In the genomic region with DNA sequence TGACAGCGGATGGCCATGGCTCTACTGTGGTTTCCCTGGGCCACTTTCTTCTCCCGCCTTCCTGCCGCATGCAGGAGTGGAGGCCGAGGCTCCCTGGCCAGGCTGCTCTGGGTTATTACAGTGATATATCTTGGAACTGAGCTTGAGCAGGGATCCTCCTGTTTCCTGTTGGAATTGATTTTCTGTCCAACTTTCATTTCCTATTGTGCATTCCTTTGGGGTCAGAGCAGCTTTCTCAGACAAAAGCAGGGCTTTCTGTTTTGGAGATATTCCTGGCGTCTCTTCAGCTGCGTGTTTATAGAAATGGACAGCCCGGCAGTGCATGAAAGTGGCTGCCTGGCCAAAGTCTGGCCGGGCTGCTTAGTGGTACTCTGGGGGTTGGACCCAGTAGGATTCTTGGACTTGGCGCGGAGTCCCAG, we compare ENCODE assay signal across 18 cellular contexts.
DNase-seq lines count a peak whose midpoint lies in the region; ATAC-seq, FAIRE-seq and TF ChIP-seq lines count a peak whose summit lies in the region.
"Had no signal": no experiment of that assay in that cellular context is flagged by ENCODE, and none has a peak within 500 bp of the region (broad histone marks: within the 10 kb centered on the region; RNA-seq: fewer than 3 reads in every experiment).

No MANE protein-coding gene starts in this region.

- DNase-seq in AG09319 (ENCODE audit: extremely low read depth, low read depth) (peak; percentile 43), astrocyte (ENCODE audit: low read depth) (peak; percentile 51), fibroblast of villous mesenchyme (ENCODE audit: low read depth) (peak; percentile 38), mesothelial cell of epicardium (ENCODE audit: low spot score in 2 of 2, unreplicated experiment in 2 of 2) (no peak), GM10266 (ENCODE audit: extremely low spot score) (no peak), RWPE1 (ENCODE audit: low spot score) (no peak)
- DNase-seq: activated CD4-positive, alpha-beta T cell treated with anti-CD3 and anti-CD28 coated beads for 48 hours; anterior cingulate cortex; hypothalamus; NCI-H1417 treated with DMSO at 0.1 percent for 48 hours; NCI-H446; stimulated activated CD4-positive, alpha-beta T cell treated with anti-CD3 and anti-CD28 coated beads, Interleukin-15, amount 100 ng/mL, for 24 hours; T-helper 1 cell had no signal

- H3K27ac Mint-ChIP-seq in astrocyte (ENCODE audit: unreplicated experiment) (peak overlapping the region; percentile 77), mesothelial cell of epicardium (peak overlapping the region; percentile 76)
- H3K27ac Mint-ChIP-seq: activated T-helper 1 cell treated with anti-CD3 and anti-CD28 coated beads, Interleukin-12 subunit alpha, Interleukin-12 subunit beta, Interleukin-2, Interleukin-4 antibody, amounts not matched to agents 30 ng/mL and 10 ng/mL and 1 ng/mL, durations not matched to agents 14 hours and 24 hours and 36 hours had no signal

- H3K9ac ChIP-seq in astrocyte (ENCODE audit: low read length): no peak overlapping the region

- H3K9me3 ChIP-seq in astrocyte (ENCODE audit: insufficient read depth, low read depth, low read length): no peaks in the 10 kb centered on the region
- H3K9me3 ChIP-seq: ovary, tibial nerve had no signal

- no peaks in the 10 kb centered on the region for H3K4me1 ChIP-seq in astrocyte (ENCODE audit: insufficient read depth, low read length)

- H3K27me3 Mint-ChIP-seq in astrocyte (ENCODE audit: low read depth, unreplicated experiment): no peaks in the 10 kb centered on the region
- no peaks in the 10 kb centered on the region for H3K27me3 Mint-ChIP-seq in mesothelial cell of epicardium (ENCODE audit: low read depth)

- H3K36me3 ChIP-seq in astrocyte (ENCODE audit: insufficient read depth, low read length): no peaks in the 10 kb centered on the region
- H3K36me3 ChIP-seq: ovary, tibial nerve had no signal

- peaks cover 3% of the 10 kb centered on the region for H3K36me3 Mint-ChIP-seq in astrocyte (ENCODE audit: low read depth, unreplicated experiment)
- peaks cover 2% of the 10 kb centered on the region for H3K36me3 Mint-ChIP-seq in mesothelial cell of epicardium

- TF ChIP-seq CTCF in AG09319 (IDR thresholded peaks at IDR 0.05; ENCODE audit: low read depth, low read length): no peak
- no peak for TF ChIP-seq CTCF in astrocyte (IDR thresholded peaks at IDR 0.05; ENCODE audit: insufficient read depth, low read depth, low read length)
- no peak for TF ChIP-seq CTCF in fibroblast of villous mesenchyme (IDR thresholded peaks at IDR 0.05; ENCODE audit: insufficient read depth, low read depth, low read length)
- no peak for TF ChIP-seq CTCF in mesothelial cell of epicardium (IDR thresholded peaks at IDR 0.05; ENCODE audit: unreplicated experiment)
- TF ChIP-seq CTCF in GM10266 (IDR thresholded peaks at IDR 0.05; ENCODE audit: control insufficient read depth, insufficient read depth, low read depth, missing control alignments): no peak
- no peak for TF ChIP-seq CTCF in RWPE1 (conservative IDR thresholded peaks at IDR 0.05; ENCODE audit: low read depth)

- H3K9me3 Mint-ChIP-seq in astrocyte (ENCODE audit: unreplicated experiment) (no peaks in the 10 kb centered on the region), mesothelial cell of epicardium (peaks cover 4% of the 10 kb centered on the region)
- H3K9me3 Mint-ChIP-seq: activated T-helper 1 cell treated with anti-CD3 and anti-CD28 coated beads, Interleukin-12 subunit alpha, Interleukin-12 subunit beta, Interleukin-2, Interleukin-4 antibody, amounts not matched to agents 30 ng/mL and 10 ng/mL and 1 ng/mL, durations not matched to agents 14 hours and 24 hours and 36 hours had no signal

- no peaks in the 10 kb centered on the region for H3K79me2 ChIP-seq in astrocyte (ENCODE audit: insufficient read depth, low read length)

- H3K27ac ChIP-seq in astrocyte (ENCODE audit: low read depth, low read length) (no peak overlapping the region), RWPE1 (no peak overlapping the region)
- H3K27ac ChIP-seq: ovary, tibial nerve had no signal

- CTCF ChIA-PET in RWPE1 (lab: Yijun Ruan, JAX): no interaction called here

- H3K4me3 ChIP-seq in astrocyte (ENCODE audit: insufficient read depth, low read depth, low read length): no peak overlapping the region
- no peak overlapping the region for H3K4me3 ChIP-seq in fibroblast of villous mesenchyme (ENCODE audit: low read depth, low read length)
- H3K4me3 ChIP-seq: ovary had no signal

- ATAC-seq in GM21737 (IDR thresholded peaks at IDR 0.05; ENCODE audit: unreplicated experiment) (no peak), HG03457 (IDR thresholded peaks at IDR 0.05; ENCODE audit: unreplicated experiment) (no peak)

- POLR2A ChIA-PET in RWPE1 (lab: Yijun Ruan, JAX; ENCODE audit: low non-redundant PET): no interaction called here

- no peak overlapping the region for H2AFZ ChIP-seq in astrocyte (ENCODE audit: low read depth, low read length)

- H3K4me3 Mint-ChIP-seq in astrocyte (ENCODE audit: unreplicated experiment): no peak overlapping the region
- H3K4me3 Mint-ChIP-seq in mesothelial cell of epicardium: peak overlapping the region; percentile 30
- H3K4me3 Mint-ChIP-seq: activated T-helper 1 cell treated with anti-CD3 and anti-CD28 coated beads, Interleukin-12 subunit alpha, Interleukin-12 subunit beta, Interleukin-2, Interleukin-4 antibody, amounts not matched to agents 30 ng/mL and 10 ng/mL and 1 ng/mL, durations not matched to agents 14 hours and 24 hours and 36 hours had no signal

- H3K4me1 Mint-ChIP-seq in astrocyte (ENCODE audit: low read depth, unreplicated experiment): peaks cover 7% of the 10 kb centered on the region
- H3K4me1 Mint-ChIP-seq in mesothelial cell of epicardium: peaks cover 15% of the 10 kb centered on the region

- no peak for FAIRE-seq in astrocyte (lab: Jason Lieb, UNC)

- H3K27me3 ChIP-seq in astrocyte (ENCODE audit: insufficient read depth, low read length): peaks cover 5% of the 10 kb centered on the region
- H3K27me3 ChIP-seq: ovary, tibial nerve had no signal

- peak overlapping the region; percentile 1 for H3K4me2 ChIP-seq in astrocyte (ENCODE audit: low read length)

- peaks cover 31% of the 10 kb centered on the region for H4K20me1 ChIP-seq in astrocyte (ENCODE audit: insufficient read depth, low read length)

Comparison
In these comparisons a context has a peak if more than half of its experiments do, and no peak if none do; other contexts are left out.
1. DNase-seq: peak in AG09319 (single experiment), astrocyte (single experiment) and fibroblast of villous mesenchyme (single experiment); none in mesothelial cell of epicardium (0 of 2), GM10266 (single experiment) and RWPE1 (single experiment).